1 cellular context compared by ENCODE assay signal in the genomic region with DNA sequence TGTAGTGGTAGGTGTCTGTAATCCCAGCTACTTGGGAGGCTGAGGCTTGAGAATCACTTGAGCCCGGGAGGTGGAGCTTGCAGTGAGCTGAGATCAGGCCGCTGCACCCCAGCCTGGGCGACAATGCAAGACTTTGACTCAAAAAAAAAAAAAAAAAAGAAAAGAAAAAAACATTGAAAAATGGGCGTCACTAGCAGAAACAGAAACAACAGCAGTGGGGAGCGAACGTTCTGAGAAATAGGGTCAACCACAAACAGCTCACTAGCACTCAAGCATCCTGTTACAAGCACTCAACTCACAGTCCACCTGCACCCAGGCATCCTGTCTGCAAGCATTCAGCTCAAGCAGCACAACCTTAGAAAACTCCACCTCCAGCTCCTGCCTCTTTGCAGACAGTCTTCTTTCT.
TF ChIP-seq lines count a peak whose summit lies in the region.

No MANE protein-coding gene starts in this region.

TF ChIP-seq in IMR-90, 13 proteins besides CTCF, POLR2A, EP300 and RAD21 (continued from another document):
- no peak for TF ChIP-seq ELK1 (IDR thresholded peaks at IDR 0.05; ENCODE audit: borderline replicate concordance, low read depth, low read length)
- TF ChIP-seq FOS (IDR thresholded peaks at IDR 0.05; ENCODE audit: low read depth, low read length), result no peak
- no peak for TF ChIP-seq NFE2L2 (IDR thresholded peaks at IDR 0.05; ENCODE audit: low read depth, low read length)
- no peak for TF ChIP-seq SMC3 (IDR thresholded peaks at IDR 0.05; ENCODE audit: low read depth, low read length)
- TF ChIP-seq CEBPB (IDR thresholded peaks at IDR 0.05; ENCODE audit: low read depth, low read length), result no peak
- no peak for TF ChIP-seq MAFK (IDR thresholded peaks at IDR 0.05; ENCODE audit: low read depth, low read length)
